Comparison of ENCODE assay signal across 16 cellular contexts in genomic region chr20:23231561-23232218, GRCh38.
A peak's percentile ranks its signal among the peaks of the same experiment; 100 is the strongest.
DNase-seq lines count a peak whose midpoint lies in the region; ATAC-seq and TF ChIP-seq lines count a peak whose summit lies in the region.
"Had no signal": no experiment of that assay in that cellular context is flagged by ENCODE, and none has a peak within 500 bp of the region (broad histone marks: within the 10 kb centered on the region; RNA-seq: fewer than 3 reads in every experiment).

No MANE protein-coding gene starts in this region.

- peak overlapping the region; percentile 1 for H3K4me2 ChIP-seq in GM23248 (ENCODE audit: unreplicated experiment)
- peak overlapping the region; percentile 54 for H3K4me2 ChIP-seq in skeletal muscle satellite cell (ENCODE audit: low read length)
- H3K4me2 ChIP-seq: KMS-11 had no signal

- no peaks in the 10 kb centered on the region for H3K9me2 ChIP-seq in GM23248 (ENCODE audit: insufficient read depth)

- no peak for ATAC-seq in GM19397 (IDR thresholded peaks at IDR 0.05; ENCODE audit: unreplicated experiment)
- ATAC-seq: activated CD4-positive, alpha-beta T cell treated with anti-CD3 and anti-CD28 coated beads for 36 hours had no signal

- H3K27ac ChIP-seq in GM23248 = peak overlapping the region; percentile 46
- H3K27ac ChIP-seq: KMS-11, ovary, tibial nerve had no signal

- no peak overlapping the region for H3K4me3 ChIP-seq in GM23248
- H3K4me3 ChIP-seq in fibroblast of mammary gland (ENCODE audit: control insufficient read depth, low read depth, low read length) = no peak overlapping the region
- no peak overlapping the region for H3K4me3 ChIP-seq in skeletal muscle satellite cell (ENCODE audit: low read length)
- H3K4me3 ChIP-seq: ovary, tibial nerve had no signal

- H2AFZ ChIP-seq in GM23248 = no peak overlapping the region

- 60 to 61% methylated on average over 6 of the region's 6 CpGs for WGBS in GM23248 (ENCODE audit: low coverage in 1 of 2, low lambda C conversion rate in 2 of 2, missing lambda C conversion rate in 2 of 2), 2 experiments

- in situ Hi-C loops in GM23248 (cut with MboI) = loop anchor here (25.0 kb wide), 1 partner anchor 169 kb away; no protein-coding TSS in a partner anchor

- no peaks in the 10 kb centered on the region for H4K20me1 ChIP-seq in GM23248 (ENCODE audit: insufficient read depth)

- H3K4me1 ChIP-seq in GM23248 (ENCODE audit: insufficient read depth) (peaks cover 38% of the 10 kb centered on the region), skeletal muscle satellite cell (ENCODE audit: control insufficient read depth, insufficient read depth, low read length) (peaks cover 52% of the 10 kb centered on the region)

- H3K9me3 ChIP-seq in GM23248 (ENCODE audit: low read depth) = no peaks in the 10 kb centered on the region
- peaks cover 6% of the 10 kb centered on the region for H3K9me3 ChIP-seq in skeletal muscle satellite cell (replicated peaks; ENCODE audit: low read length)
- H3K9me3 ChIP-seq: ovary had no signal

- no peaks in the 10 kb centered on the region for H3K79me2 ChIP-seq in GM23248 (ENCODE audit: insufficient read depth)

- H3K9ac ChIP-seq in GM23248 (0 out of 2 replicates have a peak overlapping the region, but pooled peaks have one; percentile 10), skeletal muscle satellite cell (ENCODE audit: low read depth, low read length) (no peak overlapping the region)
- H3K9ac ChIP-seq: KMS-11 had no signal

- H3K36me3 ChIP-seq in GM23248 (ENCODE audit: low read depth) (no peaks in the 10 kb centered on the region), skeletal muscle satellite cell (ENCODE audit: insufficient read depth, low read length) (no peaks in the 10 kb centered on the region)
- H3K36me3 ChIP-seq: ovary, tibial nerve had no signal

- H3K27me3 ChIP-seq in GM23248 (replicated peaks; ENCODE audit: insufficient read depth) (no peaks in the 10 kb centered on the region), skeletal muscle satellite cell (ENCODE audit: control insufficient read depth, insufficient read depth, low read length) (no peaks in the 10 kb centered on the region)
- H3K27me3 ChIP-seq: ovary, tibial nerve had no signal

- peak; percentile 72 for DNase-seq in GM23248
- DNase-seq in RPMI7951 (ENCODE audit: low read depth) = peak; percentile 94
- peak; percentile 81 for DNase-seq in fibroblast of mammary gland (ENCODE audit: low read depth)
- no peak for DNase-seq in stimulated activated CD4-positive, alpha-beta T cell treated with anti-CD3 and anti-CD28 coated beads, Interleukin-2, amount 100 ng/mL, for 24 hours
- no peak for DNase-seq in KG1 (lab: John Stamatoyannopoulos, UW)
- DNase-seq: activated CD4-positive, alpha-beta T cell treated with anti-CD3 and anti-CD28 coated beads for 36 hours; activated naive CD4-positive, alpha-beta T cell treated with anti-CD3 and anti-CD28 coated beads for 36 hours; CD4-positive, alpha-beta T cell; DMS79; NCI-H1417 treated with DMSO at 0.1 percent for 48 hours; ovary; SIG-M5 had no signal

- H3F3A ChIP-seq in GM23248 (ENCODE audit: insufficient read depth) = peaks cover 44% of the 10 kb centered on the region

- no peak for TF ChIP-seq CTCF in fibroblast of mammary gland (conservative IDR thresholded peaks at IDR 0.05; ENCODE audit: control insufficient read depth, insufficient read depth, low read depth, low read length)

Comparison
In these comparisons a context has a peak if more than half of its experiments do, and no peak if none do; other contexts are left out.
1. DNase-seq: peak in GM23248 (single experiment), RPMI7951 (single experiment) and fibroblast of mammary gland (single experiment); none in stimulated activated CD4-positive, alpha-beta T cell treated with anti-CD3 and anti-CD28 coated beads, Interleukin-2, amount 100 ng/mL, for 24 hours (0 of 2) and KG1 (single experiment).